Comparison of ENCODE assay signal across 6 cellular contexts in the genomic region with DNA sequence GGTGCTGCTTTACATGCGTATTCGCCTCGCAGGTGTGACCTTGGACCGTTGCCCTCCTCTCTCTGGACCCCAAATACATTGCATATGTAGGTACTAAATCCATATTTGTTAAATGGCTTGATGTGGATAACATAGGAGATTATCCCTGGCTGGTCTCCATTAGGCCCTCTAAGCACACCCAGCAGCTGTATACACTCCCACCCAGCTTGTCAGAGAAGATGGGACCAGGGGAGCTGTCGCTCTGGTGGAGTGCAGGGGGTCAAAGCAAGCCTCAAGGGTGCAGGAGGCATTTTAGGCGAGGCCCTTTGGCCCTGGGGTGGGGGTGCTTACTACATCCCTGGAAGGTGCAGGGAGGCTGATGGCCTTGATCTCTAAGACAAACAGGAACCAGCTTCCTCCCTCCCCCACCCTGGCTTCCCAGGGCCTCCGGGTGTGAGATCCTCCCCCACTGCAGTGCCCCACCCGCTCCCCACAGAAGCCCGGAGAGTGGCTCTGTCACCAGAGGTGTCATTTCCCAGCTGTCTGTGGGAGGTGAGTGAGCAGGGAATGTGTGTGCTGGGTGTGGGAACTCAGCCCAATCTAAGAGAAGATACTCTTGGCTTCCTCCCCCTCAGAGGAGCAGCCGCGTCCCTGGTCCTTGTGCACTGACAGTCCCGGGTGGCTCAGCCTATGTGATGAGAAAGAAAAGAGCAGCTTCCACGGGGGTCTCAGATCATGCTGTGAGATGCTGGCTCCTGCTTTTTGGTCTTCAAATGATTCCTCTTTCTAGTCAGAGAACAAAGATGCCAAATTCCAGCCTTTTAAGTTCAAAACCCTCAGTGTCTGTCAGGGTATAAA. TPM values are rescaled to one million over a fixed set of nuclear protein-coding genes. Genes with fewer than 3 reads are reported as not detected.
A peak's percentile ranks its signal among the peaks of the same experiment; 100 is the strongest.
DNase-seq lines count a peak whose midpoint lies in the region; ATAC-seq and TF ChIP-seq lines count a peak whose summit lies in the region.

No MANE protein-coding gene starts in this region.

- H3K27ac Mint-ChIP-seq in brain: peak overlapping the region; percentile 95 to 100 (median 99)

- DNase-seq in Caki2 (ENCODE audit: low read depth): peak; percentile 44
- peak; percentile 96 for DNase-seq in OCI-M1 (lab: John Stamatoyannopoulos, UW)

- peaks cover 54% of the 10 kb centered on the region for H3K4me1 Mint-ChIP-seq in brain

- in situ Hi-C loops in Caki2 (cut with HindIII; ENCODE audit: low pct_unique_long_range_greater_than_20kb, low sequenced_read_pairs): no loop called here

- no peaks in the 10 kb centered on the region for H3K9me3 ChIP-seq in muscle layer of duodenum (ENCODE audit: control insufficient read depth in 1 of 2, low read length in 2 of 2)

- peaks cover 15 to 17% of the 10 kb centered on the region in 2 donors for H3K36me3 ChIP-seq in muscle layer of duodenum (ENCODE audit: control insufficient read depth in 1 of 2, insufficient read depth in 2 of 2, low read length in 2 of 2)

- peaks cover 4% of the 10 kb centered on the region for H3K27me3 Mint-ChIP-seq in brain

- H3K27ac ChIP-seq in muscle layer of duodenum (ENCODE audit: low read length): peak overlapping the region; percentile 84

- H3K4me3 Mint-ChIP-seq in brain: peak overlapping the region; percentile 89 to 96 (median 92)

- no peaks in the 10 kb centered on the region for H3K9me3 Mint-ChIP-seq in brain

- H3K4me3 ChIP-seq in muscle layer of duodenum (ENCODE audit: low read depth in 1 of 2, low read length in 2 of 2): peak overlapping the region; percentile 8 to 82

- no peak for TF ChIP-seq CTCF in brain (conservative IDR thresholded peaks at IDR 0.05)

- ATAC-seq in HG02623 (IDR thresholded peaks at IDR 0.05; ENCODE audit: unreplicated experiment) (no peak), GM21717 (IDR thresholded peaks at IDR 0.05; ENCODE audit: unreplicated experiment) (no peak)

- H3K36me3 Mint-ChIP-seq in brain: peaks cover 28% of the 10 kb centered on the region

- H3K27me3 ChIP-seq in muscle layer of duodenum (ENCODE audit: low read depth, low read length): no peaks in the 10 kb centered on the region

- H3K4me1 ChIP-seq in muscle layer of duodenum (ENCODE audit: control insufficient read depth in 1 of 2, insufficient read depth in 2 of 2, low read length in 2 of 2): peaks cover 20 to 45% of the 10 kb centered on the region in 2 donors

RNA-seq across cellular contexts. Expression of gene VAMP2, which starts 1.4 kb away (rescaled TPM):
- total RNA-seq in Caki2 (2014; rRNA removed; shearing (Covaris generic); ENCODE audit: low replicate concordance): 0.09 TPM in 1 of 2 replicates, not detected in the other
- 375 TPM for polyA plus RNA-seq in brain (ENCODE audit: insufficient read depth, low read depth, low replicate concordance)

RNA-seq across cellular contexts. Expression of gene TMEM107, which starts 12.0 kb away (rescaled TPM):
- 47.8 and 62.4 TPM in 2 replicates for total RNA-seq in Caki2 (2014; rRNA removed; shearing (Covaris generic); ENCODE audit: low replicate concordance)
- polyA plus RNA-seq in brain (ENCODE audit: insufficient read depth, low read depth, low replicate concordance): 47.2 TPM

RNA-seq across cellular contexts. Expression of gene PER1, which starts 12.0 kb away (rescaled TPM):
- 3.2 and 5.6 TPM in 2 replicates for total RNA-seq in Caki2 (2014; rRNA removed; shearing (Covaris generic); ENCODE audit: low replicate concordance)
- 34.2 TPM for polyA plus RNA-seq in brain (ENCODE audit: insufficient read depth, low read depth, low replicate concordance)

RNA-seq across cellular contexts. Expression of gene BORCS6, which starts 25.8 kb away (rescaled TPM):
- 7.0 and 8.7 TPM in 2 replicates for total RNA-seq in Caki2 (2014; rRNA removed; shearing (Covaris generic); ENCODE audit: low replicate concordance)
- 8.7 TPM for polyA plus RNA-seq in brain (ENCODE audit: insufficient read depth, low read depth, low replicate concordance)

RNA-seq across cellular contexts. Expression of gene HES7, which starts 40.3 kb away (rescaled TPM):
- 5.3 TPM in 1 of 2 replicates, not detected in the other for total RNA-seq in Caki2 (2014; rRNA removed; shearing (Covaris generic); ENCODE audit: low replicate concordance)
- not detected for polyA plus RNA-seq in brain (ENCODE audit: insufficient read depth, low read depth, low replicate concordance)
